19 cellular contexts compared by ENCODE assay signal in genomic region chr7:158357898-158358821, GRCh38.
"Had no signal": no experiment of that assay in that cellular context is flagged by ENCODE, and none has a peak within 500 bp of the region (broad histone marks: within the 10 kb centered on the region; RNA-seq: fewer than 3 reads in every experiment).

No MANE protein-coding gene starts in this region.

- H3K36me3 Mint-ChIP-seq: activated CD4-positive, alpha-beta memory T cell treated with anti-CD3 and anti-CD28 coated beads for 36 hours; activated naive CD8-positive, alpha-beta T cell treated with anti-CD3 and anti-CD28 coated beads, Interleukin-2, amount 10 ng/mL, durations not matched to agents 7 days and 5 days; stimulated activated memory B cell treated with anti-CD40 and anti-IgM and Interleukin-4, amounts not matched to agents 10 μg/mL and 1 μg/mL and 100 μg/mL, for 72 hours had no signal

- DNase-seq: activated CD4-positive, alpha-beta memory T cell treated with anti-CD3 and anti-CD28 coated beads for 36 hours; activated CD4-positive, alpha-beta T cell treated with anti-CD3 and anti-CD28 coated beads for 1 hour; activated effector memory CD4-positive, alpha-beta T cell treated with Interleukin-2 at 50 U/mL for 16 hours; activated naive CD4-positive, alpha-beta T cell treated with anti-CD3 and anti-CD28 coated beads for 36 hours; activated naive CD8-positive, alpha-beta T cell treated with anti-CD3 and anti-CD28 coated beads, Interleukin-2, amount 10 ng/mL, durations not matched to agents 7 days and 5 days; activated T-cell treated with anti-CD3 and anti-CD28 coated beads, Interleukin-2, amount 50 U/mL, for 4 hours; amniotic stem cell; heart left ventricle; lower lobe of right lung; mesendoderm; naive B cell; ovary; right lobe of liver; small intestine; stimulated activated CD4-positive, alpha-beta T cell treated with anti-CD3 and anti-CD28 coated beads, Interleukin-15, amount 100 ng/mL, for 24 hours; stomach; T-helper 9 cell; trophoblast cell had no signal

- H3K4me3 Mint-ChIP-seq: activated CD4-positive, alpha-beta memory T cell treated with anti-CD3 and anti-CD28 coated beads for 36 hours; activated naive CD4-positive, alpha-beta T cell treated with anti-CD3 and anti-CD28 coated beads for 36 hours; activated naive CD8-positive, alpha-beta T cell treated with anti-CD3 and anti-CD28 coated beads, Interleukin-2, amount 10 ng/mL, durations not matched to agents 7 days and 5 days; activated T-cell treated with anti-CD3 and anti-CD28 coated beads, Interleukin-2, amount 50 U/mL, for 4 hours; naive B cell; stimulated activated memory B cell treated with anti-CD40 and anti-IgM and Interleukin-4, amounts not matched to agents 10 μg/mL and 1 μg/mL and 100 μg/mL, for 72 hours had no signal

- H3K9me3 Mint-ChIP-seq: activated naive CD8-positive, alpha-beta T cell treated with anti-CD3 and anti-CD28 coated beads, Interleukin-2, amount 10 ng/mL, durations not matched to agents 7 days and 5 days had no signal

- ATAC-seq: activated T-cell treated with anti-CD3 and anti-CD28 coated beads, Interleukin-2, amount 50 U/mL, for 4 hours; heart left ventricle; right lobe of liver; stimulated activated memory B cell treated with anti-CD40 and anti-IgM and Interleukin-4, amounts not matched to agents 10 μg/mL and 1 μg/mL and 100 μg/mL, for 72 hours had no signal

- H3K4me1 Mint-ChIP-seq: activated naive CD8-positive, alpha-beta T cell treated with anti-CD3 and anti-CD28 coated beads, Interleukin-2, amount 10 ng/mL, durations not matched to agents 7 days and 5 days; stimulated activated memory B cell treated with anti-CD40 and anti-IgM and Interleukin-4, amounts not matched to agents 10 μg/mL and 1 μg/mL and 100 μg/mL, for 72 hours had no signal

- H3K27ac Mint-ChIP-seq: activated CD4-positive, alpha-beta memory T cell treated with anti-CD3 and anti-CD28 coated beads for 36 hours; activated naive CD4-positive, alpha-beta T cell treated with anti-CD3 and anti-CD28 coated beads for 36 hours; activated naive CD8-positive, alpha-beta T cell treated with anti-CD3 and anti-CD28 coated beads, Interleukin-2, amount 10 ng/mL, durations not matched to agents 7 days and 5 days; naive B cell; stimulated activated memory B cell treated with anti-CD40 and anti-IgM and Interleukin-4, amounts not matched to agents 10 μg/mL and 1 μg/mL and 100 μg/mL, for 72 hours had no signal
